ENCODE assay signal across 1 cellular context in genomic region chr16:55664786-55665407, GRCh38.
TF ChIP-seq lines count a peak whose summit lies in the region.

No MANE protein-coding gene starts in this region.

TF ChIP-seq in H1, 55 proteins besides CTCF, POLR2A, EP300 and RAD21:
- no peak for TF ChIP-seq TEAD4 (IDR thresholded peaks at IDR 0.05; ENCODE audit: low read depth, low read length)
- TF ChIP-seq PHF8 (conservative IDR thresholded peaks at IDR 0.05; ENCODE audit: low read depth, low read length), result no peak
- no peak for TF ChIP-seq RFX5 (IDR thresholded peaks at IDR 0.05; ENCODE audit: borderline replicate concordance, low read depth, low read length)
- no peak for TF ChIP-seq SAP30 (IDR thresholded peaks at IDR 0.05; ENCODE audit: insufficient read depth, insufficient replicate concordance, low read length)
- TF ChIP-seq RNF2 (IDR thresholded peaks at IDR 0.05; ENCODE audit: borderline replicate concordance, low read depth, low read length, missing control alignments, poor library complexity, severe bottlenecking), result no peak
- TF ChIP-seq JUND (IDR thresholded peaks at IDR 0.05; ENCODE audit: low read length), result no peak
- TF ChIP-seq BACH1 (IDR thresholded peaks at IDR 0.05; ENCODE audit: low read length), result no peak
- no peak for TF ChIP-seq SP4 (IDR thresholded peaks at IDR 0.05; ENCODE audit: low read length)
- TF ChIP-seq E2F6 (IDR thresholded peaks at IDR 0.05), result no peak
- no peak for TF ChIP-seq GTF2F1 (IDR thresholded peaks at IDR 0.05; ENCODE audit: borderline replicate concordance, low read depth, low read length)
- TF ChIP-seq NRF1 (IDR thresholded peaks at IDR 0.05; ENCODE audit: low read depth, low read length), result no peak
- no peak for TF ChIP-seq HDAC6 (IDR thresholded peaks at IDR 0.05; ENCODE audit: low read depth, low read length)
- no peak for TF ChIP-seq EZH2 (IDR thresholded peaks at IDR 0.05; ENCODE audit: low read depth, low read length, severe bottlenecking)
